21 cellular contexts compared by ENCODE assay signal in the genomic region with DNA sequence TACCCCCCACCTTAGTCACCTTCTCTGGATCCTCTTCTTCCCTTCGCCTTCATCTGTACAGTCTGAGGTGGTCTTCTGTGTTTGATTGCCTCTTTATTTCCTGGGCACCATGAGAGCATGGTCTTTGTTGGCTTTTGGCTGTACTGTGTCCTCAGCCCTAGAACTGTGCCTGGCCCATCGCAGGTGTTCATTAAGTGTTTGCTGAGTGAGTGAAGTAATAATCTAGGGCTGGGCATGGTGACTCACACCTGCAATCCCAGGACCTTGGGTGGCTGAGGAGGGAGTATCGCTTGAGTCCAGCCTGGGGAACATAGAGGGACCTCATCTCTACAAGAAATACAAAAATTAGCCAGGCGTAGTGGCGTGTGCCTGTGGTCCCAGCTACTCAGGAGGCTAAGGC. TPM values are rescaled to one million over a fixed set of nuclear protein-coding genes. Genes with fewer than 3 reads are reported as not detected.
DNase-seq lines count a peak whose midpoint lies in the region; FAIRE-seq and TF ChIP-seq lines count a peak whose summit lies in the region.
"Had no signal": no experiment of that assay in that cellular context is flagged by ENCODE, and none has a peak within 500 bp of the region (broad histone marks: within the 10 kb centered on the region; RNA-seq: fewer than 3 reads in every experiment).

No MANE protein-coding gene starts in this region.

- H3K4me2 ChIP-seq in mammary epithelial cell (ENCODE audit: insufficient read depth, low read depth, low read length), result no peak overlapping the region
- H3K4me2 ChIP-seq: KMS-11 had no signal

- H3K9me3 ChIP-seq in mammary epithelial cell (replicated peaks; ENCODE audit: insufficient read depth, low read length) (no peaks in the 10 kb centered on the region), liver (ENCODE audit: control insufficient read depth in 4 of 4, low read length in 3 of 4) (no peaks in the 10 kb centered on the region), small intestine (ENCODE audit: control insufficient read depth, low read depth) (no peaks in the 10 kb centered on the region), sigmoid colon (no peaks in the 10 kb centered on the region), prostate gland (no peaks in the 10 kb centered on the region)

- no peak for TF ChIP-seq RAD21 in liver (IDR thresholded peaks at IDR 0.05)

- CTCF ChIA-PET in mammary epithelial cell (lab: Charles Lee; ENCODE audit: low non-redundant PET), result no interaction called here

- intact Hi-C loops in mammary epithelial cell (cut with micrococcal nuclease) (no loop called here), sigmoid colon (cut with DNase I) (no loop called here), prostate gland (cut with DNase I) (no loop called here)

- 86% methylated on average over 5 of the region's 5 CpGs for WGBS in mammary epithelial cell (ENCODE audit: low coverage, missing lambda C conversion rate)
- 80% methylated on average over 5 of the region's 5 CpGs for WGBS in liver
- 54 to 80% (median 67%) methylated on average over 5 of the region's 5 CpGs for WGBS in small intestine, 3 donors
- 55 to 79% methylated on average over 5 of the region's 5 CpGs for WGBS in sigmoid colon, 2 donors
- WGBS in prostate gland, result 95% methylated on average over 5 of the region's 5 CpGs

- H2AFZ ChIP-seq in mammary epithelial cell (ENCODE audit: low read depth, low read length), result no peak overlapping the region

- dilution Hi-C loops in mammary epithelial cell (cut with HindIII; ENCODE audit: low sequenced_read_pairs), result no loop called here

- TF ChIP-seq CTCF in mammary epithelial cell (conservative IDR thresholded peaks at IDR 0.05 in 1 of 2, IDR thresholded peaks at IDR 0.05 in 1 of 2; ENCODE audit: extremely low read depth in 1 of 2, insufficient read depth in 1 of 2, low read depth in 1 of 2, low read length in 2 of 2) (no peak), liver (IDR thresholded peaks at IDR 0.05; ENCODE audit: low read depth, low read length, missing input control) (no peak), sigmoid colon (IDR thresholded peaks at IDR 0.05) (no peak), prostate gland (IDR thresholded peaks at IDR 0.05) (no peak)

- TF ChIP-seq POLR2A in sigmoid colon (IDR thresholded peaks at IDR 0.05) (no peak), prostate gland (IDR thresholded peaks at IDR 0.05) (no peak)

- H3K4me3 ChIP-seq in mammary epithelial cell (replicated peaks in 1 of 3; ENCODE audit: insufficient read depth in 1 of 3, low read depth in 2 of 3, low read length in 3 of 3), result no peak overlapping the region
- no peak overlapping the region for H3K4me3 ChIP-seq in liver (ENCODE audit: low read depth in 1 of 3, low read length in 3 of 3)
- no peak overlapping the region for H3K4me3 ChIP-seq in small intestine (ENCODE audit: low read depth in 1 of 2, low read length in 2 of 2)
- H3K4me3 ChIP-seq in sigmoid colon, result no peak overlapping the region
- no peak overlapping the region for H3K4me3 ChIP-seq in prostate gland

- in situ Hi-C loops in mammary epithelial cell (cut with MboI; ENCODE audit: low sequenced_read_pairs in 2 of 2), result no loop called here

- H3K27me3 ChIP-seq in mammary epithelial cell (ENCODE audit: insufficient read depth, low read length) (no peaks in the 10 kb centered on the region), liver (ENCODE audit: control insufficient read depth in 4 of 4, insufficient read depth in 4 of 4, low read length in 3 of 4) (no peaks in the 10 kb centered on the region), small intestine (ENCODE audit: control insufficient read depth in 2 of 2, insufficient read depth in 2 of 2, low read length in 2 of 2) (no peaks in the 10 kb centered on the region), sigmoid colon (no peaks in the 10 kb centered on the region), prostate gland (replicated peaks; ENCODE audit: insufficient read depth) (no peaks in the 10 kb centered on the region)

- H3K36me3 ChIP-seq in mammary epithelial cell (ENCODE audit: insufficient read depth, low read length) (no peaks in the 10 kb centered on the region), liver (ENCODE audit: control insufficient read depth in 4 of 4, insufficient read depth in 3 of 4, low read depth in 1 of 4, low read length in 3 of 4) (peaks cover 8 to 33% (median 21%) of the 10 kb centered on the region in 4 donors), small intestine (ENCODE audit: control insufficient read depth in 2 of 2, insufficient read depth in 2 of 2, low read length in 2 of 2) (peaks cover 7 to 10% of the 10 kb centered on the region in 2 donors), sigmoid colon (peaks cover 29 to 74% (median 44%) of the 10 kb centered on the region in 4 donors), prostate gland (peaks cover 0 to 30% of the 10 kb centered on the region in 2 donors)

- H3K4me1 ChIP-seq in mammary epithelial cell (ENCODE audit: insufficient read depth, low read length) (peaks cover 3% of the 10 kb centered on the region), liver (ENCODE audit: control insufficient read depth in 4 of 4, insufficient read depth in 4 of 4, low read length in 3 of 4) (peaks cover 16 to 88% (median 74%) of the 10 kb centered on the region in 4 donors), small intestine (ENCODE audit: control insufficient read depth in 2 of 2, insufficient read depth in 1 of 2, low read depth in 1 of 2, low read length in 1 of 2) (peaks cover 10 to 18% of the 10 kb centered on the region in 2 donors), sigmoid colon (peaks cover 0 to 33% (median 27%) of the 10 kb centered on the region in 4 donors), prostate gland (replicated peaks) (peaks cover 19% of the 10 kb centered on the region)

- H3K27ac ChIP-seq in mammary epithelial cell (ENCODE audit: insufficient read depth, low read depth, low read length), result no peak overlapping the region
- H3K27ac ChIP-seq in liver (ENCODE audit: low read depth in 1 of 2, low read length in 2 of 2), result peak overlapping the region; percentile 63 to 82
- peak overlapping the region; percentile 79 to 94 for H3K27ac ChIP-seq in small intestine (ENCODE audit: low read depth in 1 of 2, low read length in 1 of 2)
- peak overlapping the region in 1 of 4 donors; percentile 10 for H3K27ac ChIP-seq in sigmoid colon
- no peak overlapping the region for H3K27ac ChIP-seq in prostate gland
- H3K27ac ChIP-seq: KMS-11 had no signal

- FAIRE-seq in small intestine (lab: Jason Lieb, UNC), result no peak
- FAIRE-seq: GM12892 had no signal

- DNase-seq in DMS53 treated with DMSO at 0.1 percent for 48 hours (lab: John Stamatoyannopoulos, UW; ENCODE audit: unreplicated experiment), result peak; percentile 39
- peak; percentile 63 for DNase-seq in mammary epithelial cell
- DNase-seq in small intestine, result peak; percentile 94
- DNase-seq in midbrain (lab: John Stamatoyannopoulos, UW), result no peak
- DNase-seq in RPMI8226, result no peak
- DNase-seq in sigmoid colon, result no peak
- no peak for DNase-seq in prostate gland (ENCODE audit: low spot score)
- DNase-seq: activated naive CD4-positive, alpha-beta T cell treated with anti-CD3 and anti-CD28 coated beads, Interleukin-2, amount 10 ng/mL, durations not matched to agents 7 days and 5 days; activated T-cell treated with anti-CD3 and anti-CD28 coated beads, Interleukin-2, amount 50 U/mL, for 72 hours; CD4-positive, alpha-beta T cell; DMS79 treated with DMSO at 0.1 percent for 48 hours; effector memory CD4-positive, alpha-beta T cell; GOT3; NCI-H1048; NCI-H2081 treated with DMSO at 0.1 percent for 48 hours; NCI-H510A treated with DMSO at 0.1 percent for 48 hours; right cardiac atrium; stimulated activated CD4-positive, alpha-beta T cell treated with anti-CD3 and anti-CD28 coated beads, Interleukin-15, amount 100 ng/mL, for 24 hours had no signal

- no peaks in the 10 kb centered on the region for H3K79me2 ChIP-seq in mammary epithelial cell (ENCODE audit: insufficient read depth, low read length)

- no TSS peak for BruUV-seq in mammary epithelial cell (replicated peaks; lab: Mats Ljungman, UMichigan)

- TF ChIP-seq EP300 in sigmoid colon (IDR thresholded peaks at IDR 0.05), result no peak

- H3K9ac ChIP-seq in mammary epithelial cell (ENCODE audit: insufficient read depth, low read length) (no peak overlapping the region), liver (ENCODE audit: low read depth in 1 of 2, low read length in 2 of 2) (no peak overlapping the region)
- H3K9ac ChIP-seq: KMS-11 had no signal

- no peaks in the 10 kb centered on the region for H4K20me1 ChIP-seq in mammary epithelial cell (ENCODE audit: insufficient read depth, low read length)

TF ChIP-seq in liver, 16 proteins besides CTCF, POLR2A, EP300 and RAD21:
- TF ChIP-seq HNF4A (conservative IDR thresholded peaks at IDR 0.05), result peak in 1 of 2 donors; percentile 6
- TF ChIP-seq SP1 (IDR thresholded peaks at IDR 0.05), result no peak

RNA-seq across cellular contexts. Expression of gene ALDH2, which starts 13.9 kb away (rescaled TPM):
- under 1 TPM in 1 of 2 donors, not detected in 1; 0.38 TPM for total RNA-seq in mammary epithelial cell
- not detected for polyA plus RNA-seq in mammary epithelial cell
- polyA minus RNA-seq in mammary epithelial cell, result not detected
- total RNA-seq in liver, result 100 to 1,000 TPM in 1 of 2 donors, 10 to 100 TPM in 1; 93.1 to 333 TPM
- polyA plus RNA-seq in liver, result 100 to 1,000 TPM; 813 to 849 TPM
- polyA plus RNA-seq in small intestine, result 100 to 1,000 TPM; 173 to 237 (median 197) TPM
- 100 to 1,000 TPM; 112 to 132 (median 126) TPM for total RNA-seq in sigmoid colon
- polyA plus RNA-seq in sigmoid colon, result 100 to 1,000 TPM; 195 to 348 (median 225) TPM
- total RNA-seq in prostate gland, result 100 to 1,000 TPM; 107 to 164 TPM

Comparison
In these comparisons a context has a peak if more than half of its experiments do, and no peak if none do; other contexts are left out.
1. DNase-seq: peak in DMS53 treated with DMSO at 0.1 percent for 48 hours (single experiment), mammary epithelial cell (single experiment) and small intestine (single experiment); none in midbrain (single experiment), RPMI8226 (single experiment), sigmoid colon (single experiment) and prostate gland (single experiment).
2. H3K27ac ChIP-seq: peak in liver (2 of 2) and small intestine (2 of 2); none in mammary epithelial cell (single experiment) and prostate gland (0 of 2).
3. RNA of gene ALDH2, which starts 13.9 kb away (total RNA-seq): 93.1 to 333 TPM in liver, 107 to 164 TPM in prostate gland and 112 to 132 TPM in sigmoid colon; 0.38 TPM in mammary epithelial cell; every median in the first group is over 10 times any median in the second.